In genomic region chr16:85347213-85347591, GRCh38 we compare ENCODE assay signal across 8 cellular contexts.
DNase-seq lines count a peak whose midpoint lies in the region; ATAC-seq and TF ChIP-seq lines count a peak whose summit lies in the region.

No MANE protein-coding gene starts in this region.

- no peaks in the 10 kb centered on the region for H3K4me1 Mint-ChIP-seq in activated CD8-positive, alpha-beta T cell treated with anti-CD3 and anti-CD28 coated beads for 36 hours (ENCODE audit: low read depth)
- no peaks in the 10 kb centered on the region for H3K4me1 Mint-ChIP-seq in activated CD8-positive, alpha-beta T cell treated with anti-CD3 and anti-CD28 coated beads, Interleukin-2, amount 10 ng/mL, durations not matched to agents 7 days and 5 days (ENCODE audit: low read depth)

- POLR2A ChIA-PET in activated CD8-positive, alpha-beta T cell treated with anti-CD3 and anti-CD28 coated beads for 36 hours (lab: Charles Lee): no interaction called here
- POLR2A ChIA-PET in activated CD8-positive, alpha-beta T cell treated with anti-CD3 and anti-CD28 coated beads, Interleukin-2, amount 10 ng/mL, durations not matched to agents 7 days and 5 days (lab: Charles Lee): no interaction called here

- no peaks in the 10 kb centered on the region for H3K36me3 ChIP-seq in suprapubic skin

- peaks cover 2% of the 10 kb centered on the region for H3K9me3 Mint-ChIP-seq in activated CD8-positive, alpha-beta T cell treated with anti-CD3 and anti-CD28 coated beads for 36 hours
- H3K9me3 Mint-ChIP-seq in activated CD8-positive, alpha-beta T cell treated with anti-CD3 and anti-CD28 coated beads, Interleukin-2, amount 10 ng/mL, durations not matched to agents 7 days and 5 days (ENCODE audit: insufficient read depth): no peaks in the 10 kb centered on the region

- no peaks in the 10 kb centered on the region for H3K36me3 Mint-ChIP-seq in activated CD8-positive, alpha-beta T cell treated with anti-CD3 and anti-CD28 coated beads for 36 hours (ENCODE audit: low read depth)
- no peaks in the 10 kb centered on the region for H3K36me3 Mint-ChIP-seq in activated CD8-positive, alpha-beta T cell treated with anti-CD3 and anti-CD28 coated beads, Interleukin-2, amount 10 ng/mL, durations not matched to agents 7 days and 5 days (ENCODE audit: low read depth)

- H3K27me3 ChIP-seq in suprapubic skin: no peaks in the 10 kb centered on the region

- no peak for TF ChIP-seq CTCF in activated CD8-positive, alpha-beta T cell treated with anti-CD3 and anti-CD28 coated beads for 36 hours (IDR thresholded peaks at IDR 0.05)
- TF ChIP-seq CTCF in fibroblast of pulmonary artery (IDR thresholded peaks at IDR 0.05; ENCODE audit: low read length, missing control alignments): peak; percentile 23
- peak; percentile 22 to 48 for TF ChIP-seq CTCF in suprapubic skin (IDR thresholded peaks at IDR 0.05)

- no peak overlapping the region for H3K27ac Mint-ChIP-seq in activated CD8-positive, alpha-beta T cell treated with anti-CD3 and anti-CD28 coated beads for 36 hours
- H3K27ac Mint-ChIP-seq in activated CD8-positive, alpha-beta T cell treated with anti-CD3 and anti-CD28 coated beads, Interleukin-2, amount 10 ng/mL, durations not matched to agents 7 days and 5 days: no peak overlapping the region

- no peak for TF ChIP-seq POLR2A in suprapubic skin (IDR thresholded peaks at IDR 0.05)

- peak; percentile 61 for ATAC-seq in activated CD8-positive, alpha-beta T cell treated with anti-CD3 and anti-CD28 coated beads for 36 hours
- ATAC-seq in activated CD8-positive, alpha-beta T cell treated with anti-CD3 and anti-CD28 coated beads, Interleukin-2, amount 10 ng/mL, durations not matched to agents 7 days and 5 days: no peak
- no peak for ATAC-seq in HG02642 (IDR thresholded peaks at IDR 0.05; ENCODE audit: poor library complexity, unreplicated experiment)

- no peak overlapping the region for H3K4me3 Mint-ChIP-seq in activated CD8-positive, alpha-beta T cell treated with anti-CD3 and anti-CD28 coated beads for 36 hours
- H3K4me3 Mint-ChIP-seq in activated CD8-positive, alpha-beta T cell treated with anti-CD3 and anti-CD28 coated beads, Interleukin-2, amount 10 ng/mL, durations not matched to agents 7 days and 5 days: no peak overlapping the region

- H3K27ac ChIP-seq in suprapubic skin: no peak overlapping the region

- H3K4me3 ChIP-seq in fibroblast of pulmonary artery (replicated peaks; ENCODE audit: low read depth, low read length): no peak overlapping the region
- H3K4me3 ChIP-seq in suprapubic skin: no peak overlapping the region

- peaks cover 2% of the 10 kb centered on the region for H3K27me3 Mint-ChIP-seq in activated CD8-positive, alpha-beta T cell treated with anti-CD3 and anti-CD28 coated beads for 36 hours
- H3K27me3 Mint-ChIP-seq in activated CD8-positive, alpha-beta T cell treated with anti-CD3 and anti-CD28 coated beads, Interleukin-2, amount 10 ng/mL, durations not matched to agents 7 days and 5 days (ENCODE audit: low read depth): no peaks in the 10 kb centered on the region

- H3K9me3 ChIP-seq in suprapubic skin: no peaks in the 10 kb centered on the region

- peaks cover 34% of the 10 kb centered on the region for H3K4me1 ChIP-seq in suprapubic skin

- WGBS in suprapubic skin: 80% methylated on average over 3 of the region's 11 CpGs

- intact Hi-C loops in activated CD8-positive, alpha-beta T cell treated with anti-CD3 and anti-CD28 coated beads for 36 hours (cut with micrococcal nuclease): no loop called here

- no peak for TF ChIP-seq EP300 in suprapubic skin (IDR thresholded peaks at IDR 0.05)

- CTCF ChIA-PET in activated CD8-positive, alpha-beta T cell treated with anti-CD3 and anti-CD28 coated beads for 36 hours (lab: Charles Lee): interaction anchor here (1.0 to 1.9 kb wide), 5 partner anchors 12 to 44 kb away, joined by 3 to 8 read pairs (median 3); no protein-coding TSS in a partner anchor
- CTCF ChIA-PET in activated CD8-positive, alpha-beta T cell treated with anti-CD3 and anti-CD28 coated beads, Interleukin-2, amount 10 ng/mL, durations not matched to agents 7 days and 5 days (lab: Charles Lee): interaction anchor here (0.8 to 1.5 kb wide), 5 partner anchors 13 to 216 kb away, joined by 3 to 5 read pairs (median 4); no protein-coding TSS in a partner anchor

- DNase-seq in activated CD8-positive, alpha-beta T cell treated with anti-CD3 and anti-CD28 coated beads for 36 hours: peak; percentile 23
- DNase-seq in activated CD8-positive, alpha-beta T cell treated with anti-CD3 and anti-CD28 coated beads, Interleukin-2, amount 10 ng/mL, durations not matched to agents 7 days and 5 days: no peak
- DNase-seq in OCI-M1 (lab: John Stamatoyannopoulos, UW): peak; percentile 73
- DNase-seq in fibroblast of pulmonary artery (ENCODE audit: low read depth): peak; percentile 15
- DNase-seq in suprapubic skin (ENCODE audit: low spot score in 2 of 2): no peak
- DNase-seq in cortex of kidney (lab: John Stamatoyannopoulos, UW): no peak
- DNase-seq in OCI-M2 (lab: John Stamatoyannopoulos, UW; ENCODE audit: unreplicated experiment): no peak

Comparison
In these comparisons a context has a peak if more than half of its experiments do, and no peak if none do; other contexts are left out.
1. DNase-seq: peak in activated CD8-positive, alpha-beta T cell treated with anti-CD3 and anti-CD28 coated beads for 36 hours (single experiment), OCI-M1 (single experiment) and fibroblast of pulmonary artery (single experiment); none in activated CD8-positive, alpha-beta T cell treated with anti-CD3 and anti-CD28 coated beads, Interleukin-2, amount 10 ng/mL, durations not matched to agents 7 days and 5 days (single experiment), suprapubic skin (0 of 2), cortex of kidney (single experiment) and OCI-M2 (single experiment).